In genomic region chr16:23967018-23967417, GRCh38 we compare ENCODE assay signal across 14 cellular contexts.
DNase-seq lines count a peak whose midpoint lies in the region; ATAC-seq and TF ChIP-seq lines count a peak whose summit lies in the region.
"Had no signal": no experiment of that assay in that cellular context is flagged by ENCODE, and none has a peak within 500 bp of the region (broad histone marks: within the 10 kb centered on the region; RNA-seq: fewer than 3 reads in every experiment).

No MANE protein-coding gene starts in this region.

- DNase-seq in DMS153 (lab: John Stamatoyannopoulos, UW) (peak; percentile 64), DMS153 treated with DMSO at 0.1 percent for 48 hours (lab: John Stamatoyannopoulos, UW; ENCODE audit: unreplicated experiment) (no peak), Kasumi-1 (lab: John Stamatoyannopoulos, UW) (peak; percentile 16 to 47), activated B cell treated with CpG ODN at 0.5 μM for 24 hours (no peak), neural progenitor cell (ENCODE audit: low spot score) (no peak), mesenchymal stem cell (no peak), NCI-H1105 (lab: John Stamatoyannopoulos, UW) (no peak)
- DNase-seq: brain microvascular endothelial cell, sigmoid colon, SK-N-SH, upper lobe of right lung had no signal

- no peak overlapping the region for H3K18ac ChIP-seq in mesenchymal stem cell (ENCODE audit: low read depth in 1 of 2, low read length in 2 of 2)

- H2BK12ac ChIP-seq in mesenchymal stem cell (ENCODE audit: low read length in 2 of 2): no peak overlapping the region

- CTCF ChIA-PET in activated B cell treated with CpG ODN at 0.5 μM for 24 hours (lab: Charles Lee): interaction anchor here (0.7 to 1.7 kb wide), 4 partner anchors 15 to 164 kb away, joined by 3 to 11 read pairs (median 4); no protein-coding TSS in a partner anchor

- no peak overlapping the region for H3K23ac ChIP-seq in mesenchymal stem cell (ENCODE audit: low read length in 2 of 2)

- H3F3A ChIP-seq in neural progenitor cell (ENCODE audit: low read depth): no peaks in the 10 kb centered on the region

- H3K79me2 ChIP-seq in neural progenitor cell (ENCODE audit: low read depth): no peaks in the 10 kb centered on the region

- no peak overlapping the region for H2BK120ac ChIP-seq in mesenchymal stem cell (ENCODE audit: low read depth, low read length)

- intact Hi-C loops in activated B cell treated with CpG ODN at 0.5 μM for 24 hours (cut with micrococcal nuclease): no loop called here

- no peak overlapping the region for H2AFZ ChIP-seq in neural progenitor cell (replicated peaks)
- H2AFZ ChIP-seq in mesenchymal stem cell (ENCODE audit: low read depth, low read length): no peak overlapping the region

- H2BK15ac ChIP-seq in mesenchymal stem cell (ENCODE audit: low read depth, poor library complexity, severe bottlenecking): no peak overlapping the region

- H3K4me3 Mint-ChIP-seq in activated B cell treated with CpG ODN at 0.5 μM for 24 hours (peak overlapping the region; percentile 59), neural progenitor cell (no peak overlapping the region)
- H3K4me3 Mint-ChIP-seq: nephron had no signal

- H3K9ac ChIP-seq in neural progenitor cell (no peak overlapping the region), mesenchymal stem cell (ENCODE audit: low read length) (no peak overlapping the region)
- H3K9ac ChIP-seq: SK-N-SH had no signal

- H3K4me2 ChIP-seq in neural progenitor cell (no peak overlapping the region), mesenchymal stem cell (ENCODE audit: low read length, poor library complexity, severe bottlenecking) (no peak overlapping the region)
- H3K4me2 ChIP-seq: SK-N-SH had no signal

- H2AK5ac ChIP-seq in mesenchymal stem cell (ENCODE audit: low read length, severe bottlenecking): no peak overlapping the region

- H3K27ac Mint-ChIP-seq in activated B cell treated with CpG ODN at 0.5 μM for 24 hours (peak overlapping the region; percentile 67), neural progenitor cell (peak overlapping the region; percentile 10)

- no peak overlapping the region for H4K91ac ChIP-seq in mesenchymal stem cell (ENCODE audit: low read length)

- H3K27ac ChIP-seq in neural progenitor cell (no peak overlapping the region), mesenchymal stem cell (ENCODE audit: low read length, poor library complexity, severe bottlenecking) (no peak overlapping the region)
- H3K27ac ChIP-seq: 22Rv1, brain microvascular endothelial cell, sigmoid colon, upper lobe of right lung had no signal

- no peaks in the 10 kb centered on the region for H3K9me3 ChIP-seq in neural progenitor cell (ENCODE audit: low read depth)
- no peaks in the 10 kb centered on the region for H3K9me3 ChIP-seq in mesenchymal stem cell (ENCODE audit: control insufficient read depth, low read length)
- H3K9me3 ChIP-seq: sigmoid colon, SK-N-SH, upper lobe of right lung had no signal

- H3K27me3 Mint-ChIP-seq in activated B cell treated with CpG ODN at 0.5 μM for 24 hours (no peaks in the 10 kb centered on the region), neural progenitor cell (ENCODE audit: insufficient read depth, low read depth) (peaks cover 10% of the 10 kb centered on the region)

- no peak overlapping the region for H3K14ac ChIP-seq in mesenchymal stem cell (ENCODE audit: low read length in 2 of 2)

- H3K4ac ChIP-seq in mesenchymal stem cell (ENCODE audit: low read depth in 1 of 2, low read length in 2 of 2): no peak overlapping the region

- H3K9me3 Mint-ChIP-seq in activated B cell treated with CpG ODN at 0.5 μM for 24 hours (no peaks in the 10 kb centered on the region), neural progenitor cell (no peaks in the 10 kb centered on the region)
- H3K9me3 Mint-ChIP-seq: nephron had no signal

- H3K36me3 Mint-ChIP-seq in activated B cell treated with CpG ODN at 0.5 μM for 24 hours (ENCODE audit: low read depth): peaks cover 72% of the 10 kb centered on the region
- no peaks in the 10 kb centered on the region for H3K36me3 Mint-ChIP-seq in neural progenitor cell

- H3K4me1 ChIP-seq in neural progenitor cell (peaks cover 9% of the 10 kb centered on the region), mesenchymal stem cell (ENCODE audit: control insufficient read depth, insufficient read depth, low read depth, low read length) (no peaks in the 10 kb centered on the region)
- H3K4me1 ChIP-seq: sigmoid colon, upper lobe of right lung had no signal

- no peaks in the 10 kb centered on the region for H4K20me1 ChIP-seq in neural progenitor cell (ENCODE audit: low read depth)

- ATAC-seq in activated B cell treated with CpG ODN at 0.5 μM for 24 hours (ENCODE audit: low read depth) (peak; percentile 51), HG03439 (IDR thresholded peaks at IDR 0.05; ENCODE audit: unreplicated experiment) (no peak)
- ATAC-seq: upper lobe of right lung had no signal

- POLR2A ChIA-PET in activated B cell treated with CpG ODN at 0.5 μM for 24 hours (lab: Charles Lee): interaction anchor here (1.8 to 2.3 kb wide), 2 partner anchors 11 to 14 kb away, joined by 5 to 13 read pairs; no protein-coding TSS in a partner anchor

- no peak overlapping the region for H4K8ac ChIP-seq in mesenchymal stem cell (ENCODE audit: low read length)

- 44% methylated on average over 5 of the region's 6 CpGs for WGBS in mesenchymal stem cell

- H3K4me3 ChIP-seq in neural progenitor cell (no peak overlapping the region), mesenchymal stem cell (ENCODE audit: insufficient read depth in 1 of 2, low read depth in 1 of 2, low read length in 2 of 2) (no peak overlapping the region)
- H3K4me3 ChIP-seq: sigmoid colon, upper lobe of right lung had no signal

- TF ChIP-seq CTCF in activated B cell treated with CpG ODN at 0.5 μM for 24 hours (IDR thresholded peaks at IDR 0.05) (no peak), neural progenitor cell (IDR thresholded peaks at IDR 0.05) (no peak)

- H3K27me3 ChIP-seq in neural progenitor cell (no peaks in the 10 kb centered on the region), mesenchymal stem cell (ENCODE audit: control insufficient read depth in 1 of 2, insufficient read depth in 1 of 2, low read length in 2 of 2) (no peaks in the 10 kb centered on the region)
- H3K27me3 ChIP-seq: brain microvascular endothelial cell, sigmoid colon, upper lobe of right lung had no signal

- H3K36me3 ChIP-seq in neural progenitor cell (no peaks in the 10 kb centered on the region), mesenchymal stem cell (ENCODE audit: control insufficient read depth in 1 of 2, insufficient read depth in 2 of 2, low read depth in 1 of 2, low read length in 2 of 2) (no peaks in the 10 kb centered on the region)
- H3K36me3 ChIP-seq: brain microvascular endothelial cell, sigmoid colon, upper lobe of right lung had no signal

- H3K79me1 ChIP-seq in mesenchymal stem cell (replicated peaks; ENCODE audit: low read length, poor library complexity, severe bottlenecking): no peaks in the 10 kb centered on the region

- H2BK5ac ChIP-seq in mesenchymal stem cell (ENCODE audit: low read depth, low read length, poor library complexity, severe bottlenecking): no peak overlapping the region

- H3K4me1 Mint-ChIP-seq in activated B cell treated with CpG ODN at 0.5 μM for 24 hours: peaks cover 87% of the 10 kb centered on the region
- peaks cover 14% of the 10 kb centered on the region for H3K4me1 Mint-ChIP-seq in neural progenitor cell

Comparison
In these comparisons a context has a peak if more than half of its experiments do, and no peak if none do; other contexts are left out.
1. DNase-seq: peak in DMS153 (single experiment) and Kasumi-1 (2 of 2); none in DMS153 treated with DMSO at 0.1 percent for 48 hours (single experiment), activated B cell treated with CpG ODN at 0.5 μM for 24 hours (single experiment), neural progenitor cell (single experiment), mesenchymal stem cell (single experiment) and NCI-H1105 (single experiment).